In the genomic region with DNA sequence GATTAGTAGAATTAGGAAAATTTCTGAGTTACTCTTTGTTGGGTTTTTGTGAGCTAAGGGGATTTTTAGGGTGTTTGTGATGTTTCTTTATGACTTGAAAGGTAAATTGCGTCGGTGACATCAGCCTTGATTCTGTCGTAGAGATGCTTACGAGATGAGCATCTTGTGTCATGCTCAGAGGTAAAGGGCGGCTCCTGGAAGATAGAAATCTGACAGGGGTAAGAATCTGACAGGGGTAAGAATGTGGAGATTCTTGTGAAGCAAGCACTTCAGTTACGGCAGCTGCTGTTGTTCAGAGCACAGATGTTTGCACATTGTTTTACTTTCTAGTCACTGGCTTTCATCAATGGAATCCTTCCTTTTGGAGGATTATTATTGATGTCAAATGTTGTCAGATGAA, we compare ENCODE assay signal across 13 cellular contexts. TPM values are rescaled to one million over a fixed set of nuclear protein-coding genes. Genes with fewer than 3 reads are reported as not detected.
A peak's percentile ranks its signal among the peaks of the same experiment; 100 is the strongest.
DNase-seq lines count a peak whose midpoint lies in the region; ATAC-seq, FAIRE-seq and TF ChIP-seq lines count a peak whose summit lies in the region.
"Had no signal": no experiment of that assay in that cellular context is flagged by ENCODE, and none has a peak within 500 bp of the region (broad histone marks: within the 10 kb centered on the region; RNA-seq: fewer than 3 reads in every experiment).

No MANE protein-coding gene starts in this region.

- no peaks in the 10 kb centered on the region for H3K27me3 ChIP-seq in layer of hippocampus (ENCODE audit: control insufficient read depth, insufficient read depth, low read length)
- H3K27me3 ChIP-seq: BE2C had no signal

- FAIRE-seq in GM12891 (lab: Jason Lieb, UNC) = no peak
- FAIRE-seq: H1 had no signal

- DNase-seq in substantia nigra (lab: John Stamatoyannopoulos, UW) = no peak
- DNase-seq in DMS79 treated with DMSO at 0.1 percent for 48 hours (lab: John Stamatoyannopoulos, UW) = no peak
- no peak for DNase-seq in GM12891 (ENCODE audit: insufficient read length, low spot score)
- DNase-seq: BE2C; CD4-positive, alpha-beta memory T cell; COR-L47; GF-D8 had no signal

- H3K27ac ChIP-seq in cingulate gyrus (ENCODE audit: low read depth, low read length) (peak overlapping the region; percentile 89), layer of hippocampus (ENCODE audit: low read depth, low read length) (peak overlapping the region; percentile 72), substantia nigra (ENCODE audit: low read depth, low read length, poor library complexity, severe bottlenecking) (peak overlapping the region; percentile 71)
- H3K27ac ChIP-seq: A549, C4-2B had no signal

- no peak for ATAC-seq in HG03175 (IDR thresholded peaks at IDR 0.05; ENCODE audit: unreplicated experiment)
- ATAC-seq: A549 had no signal

- no peak for TF ChIP-seq POLR2A in GM12891 (IDR thresholded peaks at IDR 0.05; ENCODE audit: low read depth, low read length)

TF ChIP-seq in GM12891, 5 proteins besides CTCF, POLR2A, EP300 and RAD21:
- no peak for TF ChIP-seq PAX5 (IDR thresholded peaks at IDR 0.05; ENCODE audit: insufficient read depth, low read length, severe bottlenecking)
- TF ChIP-seq TAF1 (IDR thresholded peaks at IDR 0.05; ENCODE audit: low read depth, low read length) = no peak
- TF ChIP-seq SPI1 (IDR thresholded peaks at IDR 0.05; ENCODE audit: low read depth, low read length) = no peak
- TF ChIP-seq POLR2AphosphoS5 (IDR thresholded peaks at IDR 0.05; ENCODE audit: low read depth, low read length) = no peak
- TF ChIP-seq POU2F2 (IDR thresholded peaks at IDR 0.05; ENCODE audit: low read depth, low read length) = no peak

RNA-seq across cellular contexts. Expression of gene EML1, which starts 22.5 kb away (rescaled TPM):
- polyA plus RNA-seq in GM12891 (2012; ENCODE audit: low read depth, missing spikeins) = not detected
- polyA plus RNA-seq: CD4-positive, alpha-beta memory T cell had no signal
